In the genomic region with DNA sequence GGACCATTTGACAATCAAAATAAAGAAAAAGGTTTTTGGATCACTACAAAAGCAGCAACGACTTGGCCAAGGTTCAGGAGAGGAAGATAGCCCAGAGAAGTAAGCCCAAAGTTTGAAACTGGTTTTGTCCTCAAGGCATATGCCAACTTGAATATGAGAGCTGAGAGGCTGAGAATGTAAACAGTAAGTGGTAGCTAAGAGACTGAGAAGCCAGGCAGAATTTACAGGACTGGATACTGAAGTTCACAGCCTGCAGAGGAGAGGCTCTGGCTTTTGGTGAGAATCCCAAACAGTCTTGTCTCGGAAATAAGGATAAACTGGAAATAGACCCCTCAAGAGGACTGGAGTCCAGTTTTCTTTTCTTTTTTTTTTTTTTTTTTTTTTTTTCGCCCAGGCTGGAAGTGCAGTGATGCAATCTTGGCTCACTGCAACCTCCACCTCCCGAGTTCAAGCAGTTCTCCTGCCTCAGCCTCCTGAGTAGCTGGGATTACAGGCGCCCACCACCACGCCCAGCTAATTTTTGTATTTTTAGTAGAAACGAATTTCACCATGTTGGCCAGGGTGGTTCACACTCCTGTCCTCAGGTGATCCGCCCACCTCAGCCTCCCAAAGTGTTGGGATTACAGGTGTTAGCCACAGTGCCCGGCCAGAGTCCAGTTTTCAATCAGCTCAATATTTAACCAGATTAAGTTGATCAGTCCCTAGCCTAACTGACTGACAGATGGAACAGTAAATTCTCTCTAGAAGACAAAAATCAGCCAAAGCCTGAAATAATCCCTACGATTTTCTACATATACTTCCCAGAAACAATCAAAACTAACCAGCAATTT, we compare ENCODE assay signal across 38 cellular contexts.
"Had no signal": no experiment of that assay in that cellular context is flagged by ENCODE, and none has a peak within 500 bp of the region (broad histone marks: within the 10 kb centered on the region; RNA-seq: fewer than 3 reads in every experiment).

No MANE protein-coding gene starts in this region.

- H3K27ac Mint-ChIP-seq: activated CD4-positive, alpha-beta memory T cell treated with anti-CD3 and anti-CD28 coated beads, Interleukin-2, amount 10 ng/mL, durations not matched to agents 7 days and 5 days; activated CD4-positive, alpha-beta T cell treated with anti-CD3 and anti-CD28 coated beads for 36 hours; activated CD4-positive, alpha-beta T cell treated with anti-CD3 and anti-CD28 coated beads, Interleukin-2, amount 10 ng/mL, durations not matched to agents 7 days and 5 days; activated CD8-positive, alpha-beta memory T cell treated with anti-CD3 and anti-CD28 coated beads, Interleukin-2, amount 10 ng/mL, durations not matched to agents 7 days and 5 days; activated CD8-positive, alpha-beta T cell treated with anti-CD3 and anti-CD28 coated beads, Interleukin-2, amount 10 ng/mL, durations not matched to agents 7 days and 5 days; activated naive CD4-positive, alpha-beta T cell treated with anti-CD3 and anti-CD28 coated beads for 36 hours; activated naive CD4-positive, alpha-beta T cell treated with anti-CD3 and anti-CD28 coated beads, Interleukin-2, amount 50 U/mL, for 72 hours; activated naive CD8-positive, alpha-beta T cell treated with anti-CD3 and anti-CD28 coated beads for 36 hours; activated T-cell treated with anti-CD3 and anti-CD28 coated beads, Interleukin-2, amount 50 U/mL, for 24 hours; activated T-helper 17 cell treated with anti-CD3 and anti-CD28 coated beads, Interleukin-2, amount 50 U/mL, for 72 hours; T-helper 1 cell treated with Interleukin-12 subunit alpha and Interleukin-12 subunit beta and Interleukin-4 antibody, amounts not matched to agents 30 μg/mL and 1 μg/mL, for 36 hours; T-helper 2 cell treated with Interferon-gamma antibody and Interleukin-4, amounts not matched to agents 5 μg/mL and 100 μg/mL, for 36 hours; WTC11 had no signal

- H3K27me3 ChIP-seq: adrenal gland, body of pancreas, brain microvascular endothelial cell, breast epithelium had no signal

- H3K4me3 Mint-ChIP-seq: activated CD4-positive, alpha-beta memory T cell treated with anti-CD3 and anti-CD28 coated beads, Interleukin-2, amount 10 ng/mL, durations not matched to agents 7 days and 5 days; activated CD4-positive, alpha-beta T cell treated with anti-CD3 and anti-CD28 coated beads for 36 hours; activated CD4-positive, alpha-beta T cell treated with anti-CD3 and anti-CD28 coated beads, Interleukin-2, amount 10 ng/mL, durations not matched to agents 7 days and 5 days; activated CD8-positive, alpha-beta memory T cell treated with anti-CD3 and anti-CD28 coated beads, Interleukin-2, amount 10 ng/mL, durations not matched to agents 7 days and 5 days; activated CD8-positive, alpha-beta T cell treated with anti-CD3 and anti-CD28 coated beads, Interleukin-2, amount 10 ng/mL, durations not matched to agents 7 days and 5 days; activated naive CD4-positive, alpha-beta T cell treated with anti-CD3 and anti-CD28 coated beads for 36 hours; activated naive CD8-positive, alpha-beta T cell treated with anti-CD3 and anti-CD28 coated beads for 36 hours; activated T-cell treated with anti-CD3 and anti-CD28 coated beads, Interleukin-2, amount 50 U/mL, for 24 hours; activated T-helper 17 cell treated with anti-CD3 and anti-CD28 coated beads, Interleukin-2, amount 50 U/mL, for 72 hours; T-helper 1 cell treated with Interleukin-12 subunit alpha and Interleukin-12 subunit beta and Interleukin-4 antibody, amounts not matched to agents 30 μg/mL and 1 μg/mL, for 36 hours; T-helper 2 cell treated with Interferon-gamma antibody and Interleukin-4, amounts not matched to agents 5 μg/mL and 100 μg/mL, for 36 hours; WTC11 had no signal

- H3K4me1 ChIP-seq: adrenal gland, body of pancreas, breast epithelium had no signal

- H3K36me3 ChIP-seq: adrenal gland, brain microvascular endothelial cell, breast epithelium had no signal

- H3K9me3 ChIP-seq: adrenal gland, body of pancreas had no signal

- H3K27ac ChIP-seq: adrenal gland, body of pancreas, brain microvascular endothelial cell, breast epithelium, VCaP had no signal

- ATAC-seq: activated CD4-positive, alpha-beta T cell treated with anti-CD3 and anti-CD28 coated beads for 36 hours; activated CD4-positive, CD25-positive, alpha-beta regulatory T cell treated with anti-CD3 and anti-CD28 coated beads, Interleukin-2, amount 50 U/mL, for 24 hours; activated CD8-positive, alpha-beta memory T cell treated with anti-CD3 and anti-CD28 coated beads, Interleukin-2, amount 10 ng/mL, durations not matched to agents 7 days and 5 days; activated CD8-positive, alpha-beta T cell treated with anti-CD3 and anti-CD28 coated beads, Interleukin-2, amount 10 ng/mL, durations not matched to agents 7 days and 5 days; activated naive CD4-positive, alpha-beta T cell treated with anti-CD3 and anti-CD28 coated beads, Interleukin-2, amount 50 U/mL, for 72 hours; activated T-helper 17 cell treated with anti-CD3 and anti-CD28 coated beads, Interleukin-2, amount 50 U/mL, for 72 hours; body of pancreas; WTC11 had no signal

- H3K4me3 ChIP-seq: adrenal gland, body of pancreas, breast epithelium had no signal

- H3K36me3 Mint-ChIP-seq: activated CD8-positive, alpha-beta memory T cell treated with anti-CD3 and anti-CD28 coated beads, Interleukin-2, amount 10 ng/mL, durations not matched to agents 7 days and 5 days; activated naive CD8-positive, alpha-beta T cell treated with anti-CD3 and anti-CD28 coated beads for 36 hours; WTC11 had no signal

- H3K9me3 Mint-ChIP-seq: activated CD4-positive, alpha-beta memory T cell treated with anti-CD3 and anti-CD28 coated beads, Interleukin-2, amount 10 ng/mL, durations not matched to agents 7 days and 5 days; activated CD4-positive, alpha-beta T cell treated with anti-CD3 and anti-CD28 coated beads, Interleukin-2, amount 10 ng/mL, durations not matched to agents 7 days and 5 days; activated naive CD4-positive, alpha-beta T cell treated with anti-CD3 and anti-CD28 coated beads for 36 hours; activated T-helper 17 cell treated with anti-CD3 and anti-CD28 coated beads, Interleukin-2, amount 50 U/mL, for 72 hours; T-helper 2 cell treated with Interferon-gamma antibody and Interleukin-4, amounts not matched to agents 5 μg/mL and 100 μg/mL, for 36 hours had no signal

- H3K4me1 Mint-ChIP-seq: activated CD4-positive, alpha-beta memory T cell treated with anti-CD3 and anti-CD28 coated beads, Interleukin-2, amount 10 ng/mL, durations not matched to agents 7 days and 5 days; activated CD4-positive, alpha-beta T cell treated with anti-CD3 and anti-CD28 coated beads for 36 hours; activated CD4-positive, alpha-beta T cell treated with anti-CD3 and anti-CD28 coated beads, Interleukin-2, amount 10 ng/mL, durations not matched to agents 7 days and 5 days; activated CD8-positive, alpha-beta memory T cell treated with anti-CD3 and anti-CD28 coated beads, Interleukin-2, amount 10 ng/mL, durations not matched to agents 7 days and 5 days; activated naive CD8-positive, alpha-beta T cell treated with anti-CD3 and anti-CD28 coated beads for 36 hours; activated T-helper 17 cell treated with anti-CD3 and anti-CD28 coated beads, Interleukin-2, amount 50 U/mL, for 72 hours; WTC11 had no signal

- FAIRE-seq: astrocyte, TTC549 had no signal

- DNase-seq: activated CD4-positive, alpha-beta memory T cell treated with anti-CD3 and anti-CD28 coated beads, Interleukin-2, amount 10 ng/mL, durations not matched to agents 7 days and 5 days; activated CD4-positive, alpha-beta T cell treated with anti-CD3 and anti-CD28 coated beads for 1 hour; activated CD4-positive, alpha-beta T cell treated with anti-CD3 and anti-CD28 coated beads for 36 hours; activated CD4-positive, alpha-beta T cell treated with anti-CD3 and anti-CD28 coated beads for 48 hours; activated CD4-positive, alpha-beta T cell treated with anti-CD3 and anti-CD28 coated beads, Interleukin-2, amount 10 ng/mL, durations not matched to agents 7 days and 5 days; activated CD4-positive, alpha-beta T cell treated with anti-CD3 and anti-CD28 coated beads, Interleukin-2, amount 50 U/mL, for 48 hours; activated CD4-positive, CD25-positive, alpha-beta regulatory T cell; activated CD8-positive, alpha-beta memory T cell treated with anti-CD3 and anti-CD28 coated beads for 24 hours; activated CD8-positive, alpha-beta memory T cell treated with anti-CD3 and anti-CD28 coated beads, Interleukin-2, amount 10 ng/mL, durations not matched to agents 7 days and 5 days; activated CD8-positive, alpha-beta memory T cell treated with anti-CD3 and anti-CD28 coated beads, Interleukin-2, amount 50 U/mL, for 48 hours; activated CD8-positive, alpha-beta T cell treated with anti-CD3 and anti-CD28 coated beads, Interleukin-2, amount 10 ng/mL, durations not matched to agents 7 days and 5 days; activated effector memory CD4-positive, alpha-beta T cell treated with anti-CD3 and anti-CD28 coated beads, Interleukin-2, amount 50 U/mL, for 16 hours; activated gamma-delta T cell treated with Interleukin-2 at 50 U/mL for 16 hours; activated naive CD4-positive, alpha-beta T cell; activated naive CD4-positive, alpha-beta T cell treated with anti-CD3 and anti-CD28 coated beads for 36 hours; activated naive CD4-positive, alpha-beta T cell treated with anti-CD3 and anti-CD28 coated beads, Interleukin-2, amount 50 U/mL, for 16 hours; activated naive CD8-positive, alpha-beta T cell treated with anti-CD3 and anti-CD28 coated beads for 36 hours; activated T-cell treated with anti-CD3 and anti-CD28 coated beads, Interleukin-2, amount 50 U/mL, for 24 hours; activated T-cell treated with anti-CD3 and anti-CD28 coated beads, Interleukin-2, amount 50 U/mL, for 48 hours; adrenal gland; amniotic stem cell; aorta; body of pancreas; brain microvascular endothelial cell; central memory CD4-positive, alpha-beta T cell; T-helper 1 cell; T-helper 2 cell; T-helper 9 cell had no signal
